1 cellular context compared by ENCODE assay signal in the genomic region with DNA sequence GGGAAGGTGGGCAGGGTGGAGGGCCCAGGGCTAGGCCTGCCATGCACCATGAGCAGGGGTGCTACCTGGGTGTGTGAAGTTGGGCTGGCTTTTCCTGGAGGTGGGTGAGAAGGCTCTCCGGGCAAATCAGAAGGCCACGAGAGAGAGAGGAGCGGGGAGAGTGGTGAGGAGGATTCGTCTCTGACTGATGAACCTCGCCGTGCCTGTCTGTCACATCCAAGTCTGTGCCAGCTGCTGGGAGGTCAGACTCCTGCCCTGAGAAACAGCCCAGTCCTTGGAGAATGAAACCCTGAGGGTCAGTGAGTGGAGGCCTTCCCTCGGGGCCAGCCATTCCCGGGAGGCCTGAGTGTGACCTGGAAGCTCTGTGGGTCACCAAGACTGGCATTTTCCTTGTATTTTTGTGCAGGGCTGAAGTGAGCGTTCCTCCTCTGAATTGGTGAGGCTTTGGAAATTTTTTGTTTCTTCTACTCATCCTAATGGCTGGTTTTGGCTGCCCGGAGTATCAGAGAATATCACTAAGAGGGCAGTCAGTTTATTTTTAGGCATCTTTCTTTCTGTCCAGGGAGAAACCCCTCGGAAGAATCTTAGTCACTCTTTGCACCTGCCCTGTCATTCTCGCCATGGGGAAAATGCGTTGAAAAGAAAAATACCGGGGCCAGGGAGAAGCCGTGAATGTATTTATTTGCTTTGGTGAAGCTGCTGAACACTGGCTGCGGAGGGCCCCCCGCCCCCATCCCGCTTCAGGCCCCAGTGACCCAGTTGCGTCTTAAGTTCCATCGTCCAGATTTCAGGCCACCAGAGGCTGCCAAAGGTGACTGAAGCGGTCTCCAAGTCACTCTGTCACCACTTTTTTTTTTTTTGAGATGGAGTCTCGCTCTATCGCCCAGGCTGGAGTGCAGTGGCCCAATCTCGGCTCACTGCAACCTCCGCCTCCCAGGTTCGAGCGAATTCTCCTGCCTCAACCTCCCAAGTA.
TF ChIP-seq lines count a peak whose summit lies in the region.

No MANE protein-coding gene starts in this region.

TF ChIP-seq in GM12878, 131 proteins besides CTCF, POLR2A, EP300 and RAD21 (continued from another document):
- TF ChIP-seq, protein P1, sequence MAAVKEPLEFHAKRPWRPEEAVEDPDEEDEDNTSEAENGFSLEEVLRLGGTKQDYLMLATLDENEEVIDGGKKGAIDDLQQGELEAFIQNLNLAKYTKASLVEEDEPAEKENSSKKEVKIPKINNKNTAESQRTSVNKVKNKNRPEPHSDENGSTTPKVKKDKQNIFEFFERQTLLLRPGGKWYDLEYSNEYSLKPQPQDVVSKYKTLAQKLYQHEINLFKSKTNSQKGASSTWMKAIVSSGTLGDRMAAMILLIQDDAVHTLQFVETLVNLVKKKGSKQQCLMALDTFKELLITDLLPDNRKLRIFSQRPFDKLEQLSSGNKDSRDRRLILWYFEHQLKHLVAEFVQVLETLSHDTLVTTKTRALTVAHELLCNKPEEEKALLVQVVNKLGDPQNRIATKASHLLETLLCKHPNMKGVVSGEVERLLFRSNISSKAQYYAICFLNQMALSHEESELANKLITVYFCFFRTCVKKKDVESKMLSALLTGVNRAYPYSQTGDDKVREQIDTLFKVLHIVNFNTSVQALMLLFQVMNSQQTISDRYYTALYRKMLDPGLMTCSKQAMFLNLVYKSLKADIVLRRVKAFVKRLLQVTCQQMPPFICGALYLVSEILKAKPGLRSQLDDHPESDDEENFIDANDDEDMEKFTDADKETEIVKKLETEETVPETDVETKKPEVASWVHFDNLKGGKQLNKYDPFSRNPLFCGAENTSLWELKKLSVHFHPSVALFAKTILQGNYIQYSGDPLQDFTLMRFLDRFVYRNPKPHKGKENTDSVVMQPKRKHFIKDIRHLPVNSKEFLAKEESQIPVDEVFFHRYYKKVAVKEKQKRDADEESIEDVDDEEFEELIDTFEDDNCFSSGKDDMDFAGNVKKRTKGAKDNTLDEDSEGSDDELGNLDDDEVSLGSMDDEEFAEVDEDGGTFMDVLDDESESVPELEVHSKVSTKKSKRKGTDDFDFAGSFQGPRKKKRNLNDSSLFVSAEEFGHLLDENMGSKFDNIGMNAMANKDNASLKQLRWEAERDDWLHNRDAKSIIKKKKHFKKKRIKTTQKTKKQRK (IDR thresholded peaks at IDR 0.05; ENCODE audit: low read depth, low read length) = no peak
- TF ChIP-seq, protein P2, sequence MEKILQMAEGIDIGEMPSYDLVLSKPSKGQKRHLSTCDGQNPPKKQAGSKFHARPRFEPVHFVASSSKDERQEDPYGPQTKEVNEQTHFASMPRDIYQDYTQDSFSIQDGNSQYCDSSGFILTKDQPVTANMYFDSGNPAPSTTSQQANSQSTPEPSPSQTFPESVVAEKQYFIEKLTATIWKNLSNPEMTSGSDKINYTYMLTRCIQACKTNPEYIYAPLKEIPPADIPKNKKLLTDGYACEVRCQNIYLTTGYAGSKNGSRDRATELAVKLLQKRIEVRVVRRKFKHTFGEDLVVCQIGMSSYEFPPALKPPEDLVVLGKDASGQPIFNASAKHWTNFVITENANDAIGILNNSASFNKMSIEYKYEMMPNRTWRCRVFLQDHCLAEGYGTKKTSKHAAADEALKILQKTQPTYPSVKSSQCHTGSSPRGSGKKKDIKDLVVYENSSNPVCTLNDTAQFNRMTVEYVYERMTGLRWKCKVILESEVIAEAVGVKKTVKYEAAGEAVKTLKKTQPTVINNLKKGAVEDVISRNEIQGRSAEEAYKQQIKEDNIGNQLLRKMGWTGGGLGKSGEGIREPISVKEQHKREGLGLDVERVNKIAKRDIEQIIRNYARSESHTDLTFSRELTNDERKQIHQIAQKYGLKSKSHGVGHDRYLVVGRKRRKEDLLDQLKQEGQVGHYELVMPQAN (conservative IDR thresholded peaks at IDR 0.05) = no peak
- TF ChIP-seq JUND (IDR thresholded peaks at IDR 0.05; ENCODE audit: low read depth, low read length) = no peak
- TF ChIP-seq NR2C1 (IDR thresholded peaks at IDR 0.05) = no peak
- TF ChIP-seq, protein P3, sequence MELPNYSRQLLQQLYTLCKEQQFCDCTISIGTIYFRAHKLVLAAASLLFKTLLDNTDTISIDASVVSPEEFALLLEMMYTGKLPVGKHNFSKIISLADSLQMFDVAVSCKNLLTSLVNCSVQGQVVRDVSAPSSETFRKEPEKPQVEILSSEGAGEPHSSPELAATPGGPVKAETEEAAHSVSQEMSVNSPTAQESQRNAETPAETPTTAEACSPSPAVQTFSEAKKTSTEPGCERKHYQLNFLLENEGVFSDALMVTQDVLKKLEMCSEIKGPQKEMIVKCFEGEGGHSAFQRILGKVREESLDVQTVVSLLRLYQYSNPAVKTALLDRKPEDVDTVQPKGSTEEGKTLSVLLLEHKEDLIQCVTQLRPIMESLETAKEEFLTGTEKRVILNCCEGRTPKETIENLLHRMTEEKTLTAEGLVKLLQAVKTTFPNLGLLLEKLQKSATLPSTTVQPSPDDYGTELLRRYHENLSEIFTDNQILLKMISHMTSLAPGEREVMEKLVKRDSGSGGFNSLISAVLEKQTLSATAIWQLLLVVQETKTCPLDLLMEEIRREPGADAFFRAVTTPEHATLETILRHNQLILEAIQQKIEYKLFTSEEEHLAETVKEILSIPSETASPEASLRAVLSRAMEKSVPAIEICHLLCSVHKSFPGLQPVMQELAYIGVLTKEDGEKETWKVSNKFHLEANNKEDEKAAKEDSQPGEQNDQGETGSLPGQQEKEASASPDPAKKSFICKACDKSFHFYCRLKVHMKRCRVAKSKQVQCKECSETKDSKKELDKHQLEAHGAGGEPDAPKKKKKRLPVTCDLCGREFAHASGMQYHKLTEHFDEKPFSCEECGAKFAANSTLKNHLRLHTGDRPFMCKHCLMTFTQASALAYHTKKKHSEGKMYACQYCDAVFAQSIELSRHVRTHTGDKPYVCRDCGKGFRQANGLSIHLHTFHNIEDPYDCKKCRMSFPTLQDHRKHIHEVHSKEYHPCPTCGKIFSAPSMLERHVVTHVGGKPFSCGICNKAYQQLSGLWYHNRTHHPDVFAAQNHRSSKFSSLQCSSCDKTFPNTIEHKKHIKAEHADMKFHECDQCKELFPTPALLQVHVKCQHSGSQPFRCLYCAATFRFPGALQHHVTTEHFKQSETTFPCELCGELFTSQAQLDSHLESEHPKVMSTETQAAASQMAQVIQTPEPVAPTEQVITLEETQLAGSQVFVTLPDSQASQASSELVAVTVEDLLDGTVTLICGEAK (IDR thresholded peaks at IDR 0.05; ENCODE audit: borderline replicate concordance) = no peak
